1 cellular context compared by ENCODE assay signal in the genomic region with DNA sequence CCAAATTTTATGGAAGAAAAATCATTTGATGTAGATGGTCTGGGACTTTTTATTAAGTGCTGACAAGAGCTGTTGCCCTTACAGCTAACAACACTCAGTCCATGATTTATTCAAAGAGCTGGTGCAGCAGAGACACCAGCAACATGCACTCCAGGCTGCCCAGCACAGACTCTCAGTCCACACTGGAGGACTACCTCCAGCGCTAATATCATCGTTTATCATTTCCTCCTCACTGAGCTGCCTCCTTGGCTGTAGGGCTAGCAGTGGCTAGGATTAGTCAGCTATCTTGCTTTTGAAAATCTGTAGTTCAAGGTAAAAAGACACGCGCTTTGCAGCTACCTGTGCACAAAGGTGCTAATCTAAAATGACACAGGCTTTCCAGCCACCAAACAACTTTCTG.
TF ChIP-seq lines count a peak whose summit lies in the region.

No MANE protein-coding gene starts in this region.

TF ChIP-seq in GM23338, 12 proteins besides CTCF, POLR2A, EP300 and RAD21 (continued from another document):
- TF ChIP-seq, protein P1, sequence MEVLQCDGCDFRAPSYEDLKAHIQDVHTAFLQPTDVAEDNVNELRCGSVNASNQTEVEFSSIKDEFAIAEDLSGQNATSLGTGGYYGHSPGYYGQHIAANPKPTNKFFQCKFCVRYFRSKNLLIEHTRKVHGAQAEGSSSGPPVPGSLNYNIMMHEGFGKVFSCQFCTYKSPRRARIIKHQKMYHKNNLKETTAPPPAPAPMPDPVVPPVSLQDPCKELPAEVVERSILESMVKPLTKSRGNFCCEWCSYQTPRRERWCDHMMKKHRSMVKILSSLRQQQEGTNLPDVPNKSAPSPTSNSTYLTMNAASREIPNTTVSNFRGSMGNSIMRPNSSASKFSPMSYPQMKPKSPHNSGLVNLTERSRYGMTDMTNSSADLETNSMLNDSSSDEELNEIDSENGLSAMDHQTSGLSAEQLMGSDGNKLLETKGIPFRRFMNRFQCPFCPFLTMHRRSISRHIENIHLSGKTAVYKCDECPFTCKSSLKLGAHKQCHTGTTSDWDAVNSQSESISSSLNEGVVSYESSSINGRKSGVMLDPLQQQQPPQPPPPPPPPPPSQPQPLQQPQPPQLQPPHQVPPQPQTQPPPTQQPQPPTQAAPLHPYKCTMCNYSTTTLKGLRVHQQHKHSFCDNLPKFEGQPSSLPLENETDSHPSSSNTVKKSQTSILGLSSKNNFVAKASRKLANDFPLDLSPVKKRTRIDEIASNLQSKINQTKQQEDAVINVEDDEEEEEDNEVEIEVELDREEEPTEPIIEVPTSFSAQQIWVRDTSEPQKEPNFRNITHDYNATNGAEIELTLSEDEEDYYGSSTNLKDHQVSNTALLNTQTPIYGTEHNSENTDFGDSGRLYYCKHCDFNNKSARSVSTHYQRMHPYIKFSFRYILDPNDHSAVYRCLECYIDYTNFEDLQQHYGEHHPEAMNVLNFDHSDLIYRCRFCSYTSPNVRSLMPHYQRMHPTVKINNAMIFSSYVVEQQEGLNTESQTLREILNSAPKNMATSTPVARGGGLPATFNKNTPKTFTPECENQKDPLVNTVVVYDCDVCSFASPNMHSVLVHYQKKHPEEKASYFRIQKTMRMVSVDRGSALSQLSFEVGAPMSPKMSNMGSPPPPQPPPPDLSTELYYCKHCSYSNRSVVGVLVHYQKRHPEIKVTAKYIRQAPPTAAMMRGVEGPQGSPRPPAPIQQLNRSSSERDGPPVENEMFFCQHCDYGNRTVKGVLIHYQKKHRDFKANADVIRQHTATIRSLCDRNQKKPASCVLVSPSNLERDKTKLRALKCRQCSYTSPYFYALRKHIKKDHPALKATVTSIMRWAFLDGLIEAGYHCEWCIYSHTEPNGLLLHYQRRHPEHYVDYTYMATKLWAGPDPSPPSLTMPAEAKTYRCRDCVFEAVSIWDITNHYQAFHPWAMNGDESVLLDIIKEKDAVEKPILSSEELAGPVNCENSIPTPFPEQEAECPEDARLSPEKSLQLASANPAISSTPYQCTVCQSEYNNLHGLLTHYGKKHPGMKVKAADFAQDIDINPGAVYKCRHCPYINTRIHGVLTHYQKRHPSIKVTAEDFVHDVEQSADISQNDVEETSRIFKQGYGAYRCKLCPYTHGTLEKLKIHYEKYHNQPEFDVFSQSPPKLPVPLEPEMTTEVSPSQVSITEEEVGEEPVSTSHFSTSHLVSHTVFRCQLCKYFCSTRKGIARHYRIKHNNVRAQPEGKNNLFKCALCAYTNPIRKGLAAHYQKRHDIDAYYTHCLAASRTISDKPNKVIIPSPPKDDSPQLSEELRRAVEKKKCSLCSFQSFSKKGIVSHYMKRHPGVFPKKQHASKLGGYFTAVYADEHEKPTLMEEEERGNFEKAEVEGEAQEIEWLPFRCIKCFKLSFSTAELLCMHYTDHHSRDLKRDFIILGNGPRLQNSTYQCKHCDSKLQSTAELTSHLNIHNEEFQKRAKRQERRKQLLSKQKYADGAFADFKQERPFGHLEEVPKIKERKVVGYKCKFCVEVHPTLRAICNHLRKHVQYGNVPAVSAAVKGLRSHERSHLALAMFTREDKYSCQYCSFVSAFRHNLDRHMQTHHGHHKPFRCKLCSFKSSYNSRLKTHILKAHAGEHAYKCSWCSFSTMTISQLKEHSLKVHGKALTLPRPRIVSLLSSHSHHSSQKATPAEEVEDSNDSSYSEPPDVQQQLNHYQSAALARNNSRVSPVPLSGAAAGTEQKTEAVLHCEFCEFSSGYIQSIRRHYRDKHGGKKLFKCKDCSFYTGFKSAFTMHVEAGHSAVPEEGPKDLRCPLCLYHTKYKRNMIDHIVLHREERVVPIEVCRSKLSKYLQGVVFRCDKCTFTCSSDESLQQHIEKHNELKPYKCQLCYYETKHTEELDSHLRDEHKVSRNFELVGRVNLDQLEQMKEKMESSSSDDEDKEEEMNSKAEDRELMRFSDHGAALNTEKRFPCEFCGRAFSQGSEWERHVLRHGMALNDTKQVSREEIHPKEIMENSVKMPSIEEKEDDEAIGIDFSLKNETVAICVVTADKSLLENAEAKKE (CRISPR knock-in tag; IDR thresholded peaks at IDR 0.05): no peak
- TF ChIP-seq ZNF331 (CRISPR knock-in tag; IDR thresholded peaks at IDR 0.05; ENCODE audit: low read depth): no peak
- TF ChIP-seq, protein P2, sequence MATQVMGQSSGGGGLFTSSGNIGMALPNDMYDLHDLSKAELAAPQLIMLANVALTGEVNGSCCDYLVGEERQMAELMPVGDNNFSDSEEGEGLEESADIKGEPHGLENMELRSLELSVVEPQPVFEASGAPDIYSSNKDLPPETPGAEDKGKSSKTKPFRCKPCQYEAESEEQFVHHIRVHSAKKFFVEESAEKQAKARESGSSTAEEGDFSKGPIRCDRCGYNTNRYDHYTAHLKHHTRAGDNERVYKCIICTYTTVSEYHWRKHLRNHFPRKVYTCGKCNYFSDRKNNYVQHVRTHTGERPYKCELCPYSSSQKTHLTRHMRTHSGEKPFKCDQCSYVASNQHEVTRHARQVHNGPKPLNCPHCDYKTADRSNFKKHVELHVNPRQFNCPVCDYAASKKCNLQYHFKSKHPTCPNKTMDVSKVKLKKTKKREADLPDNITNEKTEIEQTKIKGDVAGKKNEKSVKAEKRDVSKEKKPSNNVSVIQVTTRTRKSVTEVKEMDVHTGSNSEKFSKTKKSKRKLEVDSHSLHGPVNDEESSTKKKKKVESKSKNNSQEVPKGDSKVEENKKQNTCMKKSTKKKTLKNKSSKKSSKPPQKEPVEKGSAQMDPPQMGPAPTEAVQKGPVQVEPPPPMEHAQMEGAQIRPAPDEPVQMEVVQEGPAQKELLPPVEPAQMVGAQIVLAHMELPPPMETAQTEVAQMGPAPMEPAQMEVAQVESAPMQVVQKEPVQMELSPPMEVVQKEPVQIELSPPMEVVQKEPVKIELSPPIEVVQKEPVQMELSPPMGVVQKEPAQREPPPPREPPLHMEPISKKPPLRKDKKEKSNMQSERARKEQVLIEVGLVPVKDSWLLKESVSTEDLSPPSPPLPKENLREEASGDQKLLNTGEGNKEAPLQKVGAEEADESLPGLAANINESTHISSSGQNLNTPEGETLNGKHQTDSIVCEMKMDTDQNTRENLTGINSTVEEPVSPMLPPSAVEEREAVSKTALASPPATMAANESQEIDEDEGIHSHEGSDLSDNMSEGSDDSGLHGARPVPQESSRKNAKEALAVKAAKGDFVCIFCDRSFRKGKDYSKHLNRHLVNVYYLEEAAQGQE (IDR thresholded peaks at IDR 0.05; ENCODE audit: unreplicated experiment): no peak
- TF ChIP-seq EZH2 (IDR thresholded peaks at IDR 0.05; ENCODE audit: low read depth, unreplicated experiment): no peak
- no peak for TF ChIP-seq POLR2AphosphoS5 (IDR thresholded peaks at IDR 0.05; ENCODE audit: low read depth)
- TF ChIP-seq, protein P3, sequence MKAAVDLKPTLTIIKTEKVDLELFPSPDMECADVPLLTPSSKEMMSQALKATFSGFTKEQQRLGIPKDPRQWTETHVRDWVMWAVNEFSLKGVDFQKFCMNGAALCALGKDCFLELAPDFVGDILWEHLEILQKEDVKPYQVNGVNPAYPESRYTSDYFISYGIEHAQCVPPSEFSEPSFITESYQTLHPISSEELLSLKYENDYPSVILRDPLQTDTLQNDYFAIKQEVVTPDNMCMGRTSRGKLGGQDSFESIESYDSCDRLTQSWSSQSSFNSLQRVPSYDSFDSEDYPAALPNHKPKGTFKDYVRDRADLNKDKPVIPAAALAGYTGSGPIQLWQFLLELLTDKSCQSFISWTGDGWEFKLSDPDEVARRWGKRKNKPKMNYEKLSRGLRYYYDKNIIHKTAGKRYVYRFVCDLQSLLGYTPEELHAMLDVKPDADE (IDR thresholded peaks at IDR 0.05): no peak
- no peak for TF ChIP-seq STAT1 (IDR thresholded peaks at IDR 0.05; ENCODE audit: unreplicated experiment)
- TF ChIP-seq NANOG (IDR thresholded peaks at IDR 0.05; ENCODE audit: borderline replicate concordance): no peak
- TF ChIP-seq JUNB (IDR thresholded peaks at IDR 0.05; ENCODE audit: unreplicated experiment): no peak
- TF ChIP-seq CREB1 (CRISPR knock-in tag; IDR thresholded peaks at IDR 0.05; ENCODE audit: low read depth): no peak
- TF ChIP-seq EZH2phosphoT487 (IDR thresholded peaks at IDR 0.05; ENCODE audit: unreplicated experiment): no peak
TF ChIP-seq in GM23338: peak in this region for 0.
